In the genomic region with DNA sequence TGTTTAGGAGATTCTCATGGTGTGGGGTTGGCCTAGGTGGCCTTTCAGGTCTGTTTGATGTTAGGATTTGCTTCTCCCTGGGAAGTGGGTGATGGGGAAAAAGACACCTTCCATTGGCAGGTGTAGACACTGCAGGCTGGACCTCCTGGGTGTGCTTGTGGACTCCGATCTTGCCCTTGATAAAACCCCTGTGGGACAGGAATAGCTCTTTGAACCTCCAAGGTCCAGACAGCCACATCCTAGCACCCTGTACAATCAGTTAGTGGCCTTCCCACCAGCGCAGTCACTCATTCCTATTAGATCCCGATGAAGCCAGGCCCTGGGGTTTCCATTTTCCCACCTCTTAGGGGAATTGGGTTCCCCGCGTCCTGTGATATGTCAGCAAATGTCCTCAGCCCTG, we compare ENCODE assay signal across 31 cellular contexts. TPM values are rescaled to one million over a fixed set of nuclear protein-coding genes. Genes with fewer than 3 reads are reported as not detected.
"Had no signal": no experiment of that assay in that cellular context is flagged by ENCODE, and none has a peak within 500 bp of the region (broad histone marks: within the 10 kb centered on the region; RNA-seq: fewer than 3 reads in every experiment).

No MANE protein-coding gene starts in this region.

- H3K4me3 ChIP-seq: esophagus muscularis mucosa, gastrocnemius medialis had no signal

- H3K4me1 ChIP-seq: esophagus muscularis mucosa, foreskin keratinocyte, gastrocnemius medialis had no signal

- H3K9me3 ChIP-seq: esophagus muscularis mucosa, gastrocnemius medialis had no signal

- FAIRE-seq: astrocyte, bronchial epithelial cell, colon had no signal

- ATAC-seq: activated CD4-positive, alpha-beta T cell treated with anti-CD3 and anti-CD28 coated beads for 36 hours; activated CD8-positive, alpha-beta T cell treated with anti-CD3 and anti-CD28 coated beads, Interleukin-2, amount 10 ng/mL, durations not matched to agents 7 days and 5 days; activated T-cell treated with anti-CD3 and anti-CD28 coated beads, Interleukin-2, amount 50 U/mL, for 4 hours; activated T-helper 17 cell treated with anti-CD3 and anti-CD28 coated beads, Interleukin-2, amount 50 U/mL, for 72 hours; effector memory CD8-positive, alpha-beta T cell; foreskin keratinocyte; gastrocnemius medialis; T-helper 17 cell had no signal

- H3K36me3 ChIP-seq: esophagus muscularis mucosa, gastrocnemius medialis had no signal

- H3K27me3 ChIP-seq: brain microvascular endothelial cell, foreskin keratinocyte, gastrocnemius medialis had no signal

- H3K27ac ChIP-seq: brain microvascular endothelial cell, esophagus muscularis mucosa, foreskin keratinocyte, gastrocnemius medialis had no signal

- DNase-seq: activated CD4-positive, alpha-beta memory T cell treated with anti-CD3 and anti-CD28 coated beads for 36 hours; activated CD4-positive, alpha-beta T cell treated with anti-CD3 and anti-CD28 coated beads for 36 hours; activated CD4-positive, alpha-beta T cell treated with anti-CD3 and anti-CD28 coated beads, Interleukin-2, amount 10 ng/mL, durations not matched to agents 24 days and 14 days; activated CD4-positive, CD25-positive, alpha-beta regulatory T cell; activated CD4-positive, CD25-positive, alpha-beta regulatory T cell treated with anti-CD3 and anti-CD28 coated beads, Interleukin-2, amount 50 U/mL, for 72 hours; activated CD8-positive, alpha-beta T cell treated with anti-CD3 and anti-CD28 coated beads, Interleukin-2, amount 10 ng/mL, durations not matched to agents 7 days and 5 days; activated effector memory CD4-positive, alpha-beta T cell treated with Interleukin-2 at 50 U/mL for 16 hours; activated gamma-delta T cell treated with Interleukin-2 at 50 U/mL for 16 hours; activated naive CD4-positive, alpha-beta T cell treated with anti-CD3 and anti-CD28 coated beads, Interleukin-2, amount 50 U/mL, for 16 hours; activated naive CD4-positive, alpha-beta T cell treated with Interleukin-2 at 50 U/mL for 16 hours; activated T-cell treated with anti-CD3 and anti-CD28 coated beads, Interleukin-2, amount 50 U/mL, for 4 hours; amniotic stem cell; anterior cingulate cortex; brain microvascular endothelial cell; cortex of kidney; dermis blood vessel endothelial cell; effector CD4-positive, alpha-beta T cell; effector memory CD8-positive, alpha-beta T cell; erythroblast; foreskin keratinocyte; gastrocnemius medialis; glutamatergic neuron; T-helper 1 cell; T-helper 17 cell; T1000 had no signal

RNA-seq across cellular contexts. Expression of gene MEG3, which starts 28.5 kb away (rescaled TPM):
- total RNA-seq: activated CD4-positive, alpha-beta memory T cell treated with anti-CD3 and anti-CD28 coated beads for 36 hours; activated CD4-positive, alpha-beta T cell treated with anti-CD3 and anti-CD28 coated beads for 36 hours; activated CD4-positive, alpha-beta T cell treated with anti-CD3 and anti-CD28 coated beads, Interleukin-2, amount 10 ng/mL, durations not matched to agents 24 days and 14 days; activated CD8-positive, alpha-beta T cell treated with anti-CD3 and anti-CD28 coated beads, Interleukin-2, amount 10 ng/mL, durations not matched to agents 7 days and 5 days; activated T-helper 17 cell treated with anti-CD3 and anti-CD28 coated beads, Interleukin-2, amount 50 U/mL, for 72 hours; astrocyte had no signal

RNA-seq across cellular contexts. Expression of gene RTL1, which starts 49.1 kb away (rescaled TPM):
- total RNA-seq: activated CD4-positive, alpha-beta memory T cell treated with anti-CD3 and anti-CD28 coated beads for 36 hours; activated CD4-positive, alpha-beta T cell treated with anti-CD3 and anti-CD28 coated beads for 36 hours; activated CD4-positive, alpha-beta T cell treated with anti-CD3 and anti-CD28 coated beads, Interleukin-2, amount 10 ng/mL, durations not matched to agents 24 days and 14 days; activated CD8-positive, alpha-beta T cell treated with anti-CD3 and anti-CD28 coated beads, Interleukin-2, amount 10 ng/mL, durations not matched to agents 7 days and 5 days; activated T-cell treated with anti-CD3 and anti-CD28 coated beads, Interleukin-2, amount 50 U/mL, for 4 hours; activated T-helper 17 cell treated with anti-CD3 and anti-CD28 coated beads, Interleukin-2, amount 50 U/mL, for 72 hours; bronchial epithelial cell; cardiac septum; dermis blood vessel endothelial cell; esophagus muscularis mucosa; foreskin keratinocyte; gastrocnemius medialis; T-helper 17 cell had no signal
- polyA plus RNA-seq: foreskin keratinocyte had no signal
